In genomic region chr6:32432050-32432450, GRCh38 we compare ENCODE assay signal across 10 cellular contexts. TPM values are rescaled to one million over a fixed set of nuclear protein-coding genes. Genes with fewer than 3 reads are reported as not detected.
DNase-seq lines count a peak whose midpoint lies in the region; ATAC-seq and TF ChIP-seq lines count a peak whose summit lies in the region.
"Had no signal": no experiment of that assay in that cellular context is flagged by ENCODE, and none has a peak within 500 bp of the region (broad histone marks: within the 10 kb centered on the region; RNA-seq: fewer than 3 reads in every experiment).

No MANE protein-coding gene starts in this region.

- H3K4me3 ChIP-seq in CD4-positive, CD25-positive, alpha-beta regulatory T cell (ENCODE audit: low read depth, low read length) = no peak overlapping the region
- no peak overlapping the region for H3K4me3 ChIP-seq in ascending aorta
- H3K4me3 ChIP-seq in left lung = no peak overlapping the region

- no peaks in the 10 kb centered on the region for H3K9me3 Mint-ChIP-seq in CD4-positive, CD25-positive, alpha-beta regulatory T cell
- H3K9me3 Mint-ChIP-seq in activated naive CD4-positive, alpha-beta T cell treated with anti-CD3 and anti-CD28 coated beads for 36 hours = no peaks in the 10 kb centered on the region
- H3K9me3 Mint-ChIP-seq in activated T-helper 2 cell treated with anti-CD3 and anti-CD28 coated beads, Interferon-gamma antibody, Interleukin-2, Interleukin-4, amounts not matched to agents 10 μg/mL and 5 μg/mL and 100 μg/mL, durations not matched to agents 14 hours and 24 hours and 36 hours = no peaks in the 10 kb centered on the region

- peaks cover 24% of the 10 kb centered on the region for H3K27me3 Mint-ChIP-seq in CD4-positive, CD25-positive, alpha-beta regulatory T cell
- H3K27me3 Mint-ChIP-seq in activated naive CD4-positive, alpha-beta T cell treated with anti-CD3 and anti-CD28 coated beads for 36 hours (ENCODE audit: low read depth) = peaks cover 2% of the 10 kb centered on the region
- H3K27me3 Mint-ChIP-seq in activated T-helper 2 cell treated with anti-CD3 and anti-CD28 coated beads, Interferon-gamma antibody, Interleukin-2, Interleukin-4, amounts not matched to agents 10 μg/mL and 5 μg/mL and 100 μg/mL, durations not matched to agents 14 hours and 24 hours and 36 hours (ENCODE audit: low read depth) = peaks cover 31% of the 10 kb centered on the region

- TF ChIP-seq CTCF in ascending aorta (IDR thresholded peaks at IDR 0.05) = peak; percentile 21 to 46 (median 38)
- TF ChIP-seq CTCF in left lung (IDR thresholded peaks at IDR 0.05) = peak in 1 of 2 donors; percentile 23

- H3K27me3 ChIP-seq in CD4-positive, CD25-positive, alpha-beta regulatory T cell (ENCODE audit: control insufficient read depth, insufficient read depth, low read length) = peaks cover 22% of the 10 kb centered on the region
- H3K27me3 ChIP-seq in ascending aorta = no peaks in the 10 kb centered on the region
- H3K27me3 ChIP-seq in left lung = no peaks in the 10 kb centered on the region

- H3K4me1 ChIP-seq in CD4-positive, CD25-positive, alpha-beta regulatory T cell (ENCODE audit: control insufficient read depth, insufficient read depth, low read length, poor library complexity, severe bottlenecking) = no peaks in the 10 kb centered on the region
- no peaks in the 10 kb centered on the region for H3K4me1 ChIP-seq in ascending aorta
- H3K4me1 ChIP-seq in left lung = peaks cover 0 to 5% of the 10 kb centered on the region in 2 donors

- no peaks in the 10 kb centered on the region for H3K9me3 ChIP-seq in CD4-positive, CD25-positive, alpha-beta regulatory T cell (ENCODE audit: control insufficient read depth in 2 of 2, low read length in 2 of 2)
- H3K9me3 ChIP-seq in ascending aorta (no peaks in the 10 kb centered on the region), left lung (no peaks in the 10 kb centered on the region)

- DNase-seq in CD4-positive, CD25-positive, alpha-beta regulatory T cell = peak in 2 of 3 donors; percentile 46 to 60
- DNase-seq in HT-29 (ENCODE audit: low spot score) (peak; percentile 40), ascending aorta (ENCODE audit: low spot score in 2 of 2) (no peak), left lung (no peak), T1000 (lab: John Stamatoyannopoulos, UW) (no peak)
- no peak for DNase-seq in activated naive CD4-positive, alpha-beta T cell treated with anti-CD3 and anti-CD28 coated beads for 36 hours
- DNase-seq in activated T-helper 2 cell treated with anti-CD3 and anti-CD28 coated beads, Interferon-gamma antibody, Interleukin-2, Interleukin-4, amounts not matched to agents 10 μg/mL and 5 μg/mL and 100 μg/mL, durations not matched to agents 14 hours and 24 hours and 36 hours (ENCODE audit: low spot score) = no peak

- H3K27ac Mint-ChIP-seq in CD4-positive, CD25-positive, alpha-beta regulatory T cell = no peak overlapping the region
- H3K27ac Mint-ChIP-seq in activated naive CD4-positive, alpha-beta T cell treated with anti-CD3 and anti-CD28 coated beads for 36 hours = no peak overlapping the region
- no peak overlapping the region for H3K27ac Mint-ChIP-seq in activated T-helper 2 cell treated with anti-CD3 and anti-CD28 coated beads, Interferon-gamma antibody, Interleukin-2, Interleukin-4, amounts not matched to agents 10 μg/mL and 5 μg/mL and 100 μg/mL, durations not matched to agents 14 hours and 24 hours and 36 hours

- H3K36me3 ChIP-seq in CD4-positive, CD25-positive, alpha-beta regulatory T cell (ENCODE audit: control insufficient read depth, insufficient read depth, low read length) = no peaks in the 10 kb centered on the region
- H3K36me3 ChIP-seq in ascending aorta = no peaks in the 10 kb centered on the region
- no peaks in the 10 kb centered on the region for H3K36me3 ChIP-seq in left lung

- H3K4me1 Mint-ChIP-seq in CD4-positive, CD25-positive, alpha-beta regulatory T cell = peaks cover 0 to 4% (median 0%) of the 10 kb centered on the region in 4 donors
- H3K4me1 Mint-ChIP-seq in activated naive CD4-positive, alpha-beta T cell treated with anti-CD3 and anti-CD28 coated beads for 36 hours (ENCODE audit: low read depth) = no peaks in the 10 kb centered on the region
- H3K4me1 Mint-ChIP-seq in activated T-helper 2 cell treated with anti-CD3 and anti-CD28 coated beads, Interferon-gamma antibody, Interleukin-2, Interleukin-4, amounts not matched to agents 10 μg/mL and 5 μg/mL and 100 μg/mL, durations not matched to agents 14 hours and 24 hours and 36 hours (ENCODE audit: low read depth) = no peaks in the 10 kb centered on the region

- ATAC-seq in CD4-positive, CD25-positive, alpha-beta regulatory T cell (ENCODE audit: low read depth in 2 of 2) = no peak
- peak; percentile 74 for ATAC-seq in left lung
- no peak for ATAC-seq in GM19035 (IDR thresholded peaks at IDR 0.05; ENCODE audit: unreplicated experiment)

- H3K4me3 Mint-ChIP-seq in CD4-positive, CD25-positive, alpha-beta regulatory T cell = no peak overlapping the region
- no peak overlapping the region for H3K4me3 Mint-ChIP-seq in activated naive CD4-positive, alpha-beta T cell treated with anti-CD3 and anti-CD28 coated beads for 36 hours
- no peak overlapping the region for H3K4me3 Mint-ChIP-seq in activated T-helper 2 cell treated with anti-CD3 and anti-CD28 coated beads, Interferon-gamma antibody, Interleukin-2, Interleukin-4, amounts not matched to agents 10 μg/mL and 5 μg/mL and 100 μg/mL, durations not matched to agents 14 hours and 24 hours and 36 hours (ENCODE audit: low read depth)

- intact Hi-C loops in ascending aorta (cut with DNase I) (loop anchor here (2.0 kb wide), 1 partner anchor 269 kb away; no protein-coding TSS in a partner anchor), left lung (cut with DNase I) (loop anchor here in 1 of 2 donors (5.0 kb wide), 1 partner anchor 270 kb away; no protein-coding TSS in a partner anchor)
- intact Hi-C loops in activated naive CD4-positive, alpha-beta T cell treated with anti-CD3 and anti-CD28 coated beads for 36 hours (cut with micrococcal nuclease) = loop anchor here (1.0 to 5.0 kb wide), 6 partner anchors 17 to 436 kb away; no protein-coding TSS in a partner anchor
- intact Hi-C loops in activated T-helper 2 cell treated with anti-CD3 and anti-CD28 coated beads, Interferon-gamma antibody, Interleukin-2, Interleukin-4, amounts not matched to agents 10 μg/mL and 5 μg/mL and 100 μg/mL, durations not matched to agents 14 hours and 24 hours and 36 hours (cut with micrococcal nuclease) = loop anchor here (1.0 kb wide), 1 partner anchor 268 kb away; no protein-coding TSS in a partner anchor

- CTCF ChIA-PET in activated naive CD4-positive, alpha-beta T cell treated with anti-CD3 and anti-CD28 coated beads for 36 hours (lab: Charles Lee) = interaction anchor here (0.6 to 2.3 kb wide), 15 partner anchors 13 to 436 kb away, joined by 3 to 7 read pairs (median 4); no protein-coding TSS in a partner anchor

- no peaks in the 10 kb centered on the region for H3K36me3 Mint-ChIP-seq in CD4-positive, CD25-positive, alpha-beta regulatory T cell
- H3K36me3 Mint-ChIP-seq in activated naive CD4-positive, alpha-beta T cell treated with anti-CD3 and anti-CD28 coated beads for 36 hours (ENCODE audit: low read depth) = no peaks in the 10 kb centered on the region
- no peaks in the 10 kb centered on the region for H3K36me3 Mint-ChIP-seq in activated T-helper 2 cell treated with anti-CD3 and anti-CD28 coated beads, Interferon-gamma antibody, Interleukin-2, Interleukin-4, amounts not matched to agents 10 μg/mL and 5 μg/mL and 100 μg/mL, durations not matched to agents 14 hours and 24 hours and 36 hours (ENCODE audit: low read depth)

- H3K27ac ChIP-seq in CD4-positive, CD25-positive, alpha-beta regulatory T cell (ENCODE audit: insufficient read depth, low read length, poor library complexity, severe bottlenecking) = no peak overlapping the region
- H3K27ac ChIP-seq in ascending aorta = no peak overlapping the region
- no peak overlapping the region for H3K27ac ChIP-seq in left lung
- H3K27ac ChIP-seq: epithelial cell of prostate had no signal

RNA-seq across cellular contexts. Expression of gene HLA-DRA, which starts 7.6 kb away (rescaled TPM):
- total RNA-seq in CD4-positive, CD25-positive, alpha-beta regulatory T cell = 100 TPM
- polyA plus RNA-seq in CD4-positive, CD25-positive, alpha-beta regulatory T cell = 100 to 1,000 TPM; 118 to 296 (median 179) TPM
- not detected in 2 replicates for total RNA-seq in HT-29 (2014; rRNA removed; shearing (Covaris generic))
- total RNA-seq in ascending aorta (220 TPM), left lung (1,000 to 10,000 TPM in 1 of 2 donors, 100 to 1,000 TPM in 1; 951 to 1,058 TPM)
- total RNA-seq in activated naive CD4-positive, alpha-beta T cell treated with anti-CD3 and anti-CD28 coated beads for 36 hours = 1 to 10 TPM; 1.1 to 1.6 TPM
- 20.8 and 23.7 TPM in 2 replicates for total RNA-seq in activated T-helper 2 cell treated with anti-CD3 and anti-CD28 coated beads, Interferon-gamma antibody, Interleukin-2, Interleukin-4, amounts not matched to agents 10 μg/mL and 5 μg/mL and 100 μg/mL, durations not matched to agents 14 hours and 24 hours and 36 hours

RNA-seq across cellular contexts. Expression of gene BTNL2, which starts 25.1 kb away (rescaled TPM):
- not detected for total RNA-seq in CD4-positive, CD25-positive, alpha-beta regulatory T cell
- not detected for polyA plus RNA-seq in CD4-positive, CD25-positive, alpha-beta regulatory T cell
- total RNA-seq in HT-29 (2014; rRNA removed; shearing (Covaris generic)) = not detected in 2 replicates
- total RNA-seq in ascending aorta (not detected), left lung (not detected)
- total RNA-seq in activated naive CD4-positive, alpha-beta T cell treated with anti-CD3 and anti-CD28 coated beads for 36 hours = not detected
- total RNA-seq in activated T-helper 2 cell treated with anti-CD3 and anti-CD28 coated beads, Interferon-gamma antibody, Interleukin-2, Interleukin-4, amounts not matched to agents 10 μg/mL and 5 μg/mL and 100 μg/mL, durations not matched to agents 14 hours and 24 hours and 36 hours = not detected in 2 replicates
- total RNA-seq: temporal lobe had no signal

Comparison
In these comparisons a context has a peak if more than half of its experiments do, and no peak if none do; other contexts are left out.
1. DNase-seq: peak in CD4-positive, CD25-positive, alpha-beta regulatory T cell (2 of 3) and HT-29 (single experiment); none in ascending aorta (0 of 2), left lung (0 of 2), T1000 (single experiment), activated naive CD4-positive, alpha-beta T cell treated with anti-CD3 and anti-CD28 coated beads for 36 hours (single experiment) and activated T-helper 2 cell treated with anti-CD3 and anti-CD28 coated beads, Interferon-gamma antibody, Interleukin-2, Interleukin-4, amounts not matched to agents 10 μg/mL and 5 μg/mL and 100 μg/mL, durations not matched to agents 14 hours and 24 hours and 36 hours (single experiment).